ENCODE assay signal across 21 cellular contexts in genomic region chr5:1481999-1482381, GRCh38. TPM values are rescaled to one million over a fixed set of nuclear protein-coding genes. Genes with fewer than 3 reads are reported as not detected.
DNase-seq lines count a peak whose midpoint lies in the region; ATAC-seq and TF ChIP-seq lines count a peak whose summit lies in the region.
"Had no signal": no experiment of that assay in that cellular context is flagged by ENCODE, and none has a peak within 500 bp of the region (broad histone marks: within the 10 kb centered on the region; RNA-seq: fewer than 3 reads in every experiment).

No MANE protein-coding gene starts in this region.

- peak overlapping the region; percentile 72 to 93 (median 82) for H3K4me2 ChIP-seq in BLaER1 treated with 17β-estradiol and CSF1 and Interleukin-3, amounts not matched to agents 10 nM and 100 nM
- H3K4me2 ChIP-seq: SK-N-SH had no signal

- peak overlapping the region in 2 of 10 experiments; percentile 11 to 14; a peak in 1 of 20 replicates for H3K4me3 ChIP-seq in BLaER1 treated with 17β-estradiol and CSF1 and Interleukin-3, amounts not matched to agents 10 nM and 100 nM
- H3K4me3 ChIP-seq in HEK293 (ENCODE audit: low read depth, low read length) = no peak overlapping the region
- H3K4me3 ChIP-seq in neutrophil (ENCODE audit: low read depth in 1 of 2, low read length in 1 of 2) = peak overlapping the region in 1 of 2 experiments; percentile 54
- H3K4me3 ChIP-seq: HAP-1 had no signal

- H3K27me3 ChIP-seq in BLaER1 treated with 17β-estradiol and CSF1 and Interleukin-3, amounts not matched to agents 10 nM and 100 nM = peaks cover 0 to 7% (median 0%) of the 10 kb centered on the region in 11 experiments; a peak in 2 of 22 replicates
- no peaks in the 10 kb centered on the region for H3K27me3 ChIP-seq in neutrophil

- POLR2A ChIA-PET in HEK293 (lab: Yijun Ruan, JAX) = no interaction called here

- TF ChIP-seq CTCF in HEK293 (tag by site-specific recombination; IDR thresholded peaks at IDR 0.05) = no peak
- TF ChIP-seq CTCF in neutrophil (IDR thresholded peaks at IDR 0.05) = no peak

- peak overlapping the region in 10 of 11 experiments; percentile 3 to 63 (median 40); a peak in 15 of 22 replicates for H3K9ac ChIP-seq in BLaER1 treated with 17β-estradiol and CSF1 and Interleukin-3, amounts not matched to agents 10 nM and 100 nM
- H3K9ac ChIP-seq: SK-N-SH had no signal

- no peak overlapping the region for H3K4me3 Mint-ChIP-seq in T-helper 17 cell
- H3K4me3 Mint-ChIP-seq: CD8-positive, alpha-beta T cell had no signal

- H3K27ac Mint-ChIP-seq in T-helper 17 cell = peak overlapping the region; percentile 39
- H3K27ac Mint-ChIP-seq: CD8-positive, alpha-beta T cell had no signal

- peaks cover 8% of the 10 kb centered on the region for H3K4me1 Mint-ChIP-seq in T-helper 17 cell

- no peak for ATAC-seq in T-helper 17 cell
- ATAC-seq in GM21529 (IDR thresholded peaks at IDR 0.05; ENCODE audit: unreplicated experiment) = no peak
- ATAC-seq in HG02588 (IDR thresholded peaks at IDR 0.05; ENCODE audit: unreplicated experiment) = no peak
- ATAC-seq: CD8-positive, alpha-beta T cell; PC-3 had no signal

- H4K20me1 ChIP-seq in BLaER1 treated with 17β-estradiol and CSF1 and Interleukin-3, amounts not matched to agents 10 nM and 100 nM = peaks cover 7 to 71% (median 58%) of the 10 kb centered on the region in 11 experiments; a peak in 21 of 22 replicates

- no peaks in the 10 kb centered on the region for H3K36me3 Mint-ChIP-seq in T-helper 17 cell (ENCODE audit: low read depth)

- CTCF ChIA-PET in HEK293 (lab: Yijun Ruan, JAX) = interaction anchor here (0.5 to 3.3 kb wide), 2 partner anchors 159 to 207 kb away, joined by 3 to 20 read pairs; no protein-coding TSS in a partner anchor

- H3K27me3 Mint-ChIP-seq in T-helper 17 cell = no peaks in the 10 kb centered on the region

- peak overlapping the region; percentile 4 to 76 (median 46); a peak in 16 of 22 replicates for H3K27ac ChIP-seq in BLaER1 treated with 17β-estradiol and CSF1 and Interleukin-3, amounts not matched to agents 10 nM and 100 nM
- no peak overlapping the region for H3K27ac ChIP-seq in HEK293 (ENCODE audit: extremely low read depth, low read depth, low read length)
- peak overlapping the region; percentile 97 for H3K27ac ChIP-seq in neutrophil

- peaks cover 16 to 50% (median 38%) of the 10 kb centered on the region in 11 experiments; a peak in 21 of 22 replicates for H3K36me3 ChIP-seq in BLaER1 treated with 17β-estradiol and CSF1 and Interleukin-3, amounts not matched to agents 10 nM and 100 nM
- H3K36me3 ChIP-seq in HEK293 (ENCODE audit: control insufficient read depth in 2 of 2, insufficient read depth in 1 of 2, low read length in 2 of 2) (peaks cover 7 to 69% of the 10 kb centered on the region in 2 experiments; a peak in 2 of 3 replicates), neutrophil (peaks cover 48% of the 10 kb centered on the region)

- H3K4me1 ChIP-seq in BLaER1 treated with 17β-estradiol and CSF1 and Interleukin-3, amounts not matched to agents 10 nM and 100 nM = peaks cover 88 to 90% (median 89%) of the 10 kb centered on the region in 10 experiments
- H3K4me1 ChIP-seq in HEK293 (ENCODE audit: control insufficient read depth, insufficient read depth, low read length) (no peaks in the 10 kb centered on the region), neutrophil (ENCODE audit: control insufficient read depth in 1 of 2, insufficient read depth in 1 of 2, low read depth in 1 of 2, low read length in 1 of 2) (peaks cover 61 to 64% of the 10 kb centered on the region in 2 experiments)
- H3K4me1 ChIP-seq: HAP-1 had no signal

- H3K9me3 ChIP-seq in BLaER1 treated with 17β-estradiol and CSF1 and Interleukin-3, amounts not matched to agents 10 nM and 100 nM (replicated peaks in 1 of 11) = peaks cover 0 to 1% (median 0%) of the 10 kb centered on the region in 11 experiments; a peak in 2 of 22 replicates
- H3K9me3 ChIP-seq in HEK293 (ENCODE audit: control insufficient read depth, insufficient read depth, low read depth, low read length) (no peaks in the 10 kb centered on the region), T-helper 17 cell (ENCODE audit: control insufficient read depth, low read length, poor library complexity, severe bottlenecking) (no peaks in the 10 kb centered on the region), neutrophil (no peaks in the 10 kb centered on the region)
- H3K9me3 ChIP-seq: HAP-1, SK-N-SH had no signal

- DNase-seq in T-helper 17 cell (no peak), NCI-H187 treated with DMSO at 0.1 percent for 48 hours (lab: John Stamatoyannopoulos, UW) (no peak)
- DNase-seq in stimulated activated CD4-positive, alpha-beta T cell treated with anti-CD3 and anti-CD28 coated beads, Interleukin-15, amount 100 ng/mL, for 24 hours = no peak
- DNase-seq: AML-193; CD8-positive, alpha-beta T cell; DMS79 treated with DMSO at 0.1 percent for 48 hours; GDM1; NCI-H1436 treated with DMSO at 0.1 percent for 48 hours; NCI-H2081 treated with DMSO at 0.1 percent for 48 hours; NCI-H524; PC-3; SK-N-SH had no signal

TF ChIP-seq in HEK293, 187 proteins besides CTCF, POLR2A, EP300 and RAD21:
- TF ChIP-seq KLF8 (tag by site-specific recombination; IDR thresholded peaks at IDR 0.05) (0 out of 2 replicates have a peak, but pooled peaks have one; percentile 23), ZNF292 (tag by site-specific recombination; IDR thresholded peaks at IDR 0.05; ENCODE audit: borderline replicate concordance, low read depth) (no peak), ZNF175 (tag by site-specific recombination; IDR thresholded peaks at IDR 0.05) (no peak), ZNF558 (tag by site-specific recombination; IDR thresholded peaks at IDR 0.05) (no peak), ZNF580 (tag by site-specific recombination; IDR thresholded peaks at IDR 0.05) (no peak), ZNF19 (tag by site-specific recombination; IDR thresholded peaks at IDR 0.05; ENCODE audit: low read depth) (no peak), ZNF391 (tag by site-specific recombination; IDR thresholded peaks at IDR 0.05; ENCODE audit: borderline replicate concordance, low read depth) (no peak), KLF1 (tag by site-specific recombination; IDR thresholded peaks at IDR 0.05) (peak; percentile 77), ZNF830 (tag by site-specific recombination; IDR thresholded peaks at IDR 0.05; ENCODE audit: low read depth) (no peak), ZSCAN5A (tag by site-specific recombination; IDR thresholded peaks at IDR 0.05) (no peak)

RNA-seq across cellular contexts. Expression of gene SLC6A3, which starts 36.8 kb away (rescaled TPM):
- total RNA-seq in T-helper 17 cell = not detected
- total RNA-seq: A673; CD8-positive, alpha-beta T cell; HT1080; PC-3; Right ventricle myocardium superior had no signal

RNA-seq across cellular contexts. Expression of gene LPCAT1, which starts 41.8 kb away (rescaled TPM):
- 10 to 100 TPM; 23.4 to 24.8 TPM for total RNA-seq in T-helper 17 cell
